ENCODE assay signal across 15 cellular contexts in genomic region chr3:185335799-185336198, GRCh38. TPM values are rescaled to one million over a fixed set of nuclear protein-coding genes. Genes with fewer than 3 reads are reported as not detected.
A peak's percentile ranks its signal among the peaks of the same experiment; 100 is the strongest.
DNase-seq lines count a peak whose midpoint lies in the region; ATAC-seq, FAIRE-seq and TF ChIP-seq lines count a peak whose summit lies in the region.
"Had no signal": no experiment of that assay in that cellular context is flagged by ENCODE, and none has a peak within 500 bp of the region (broad histone marks: within the 10 kb centered on the region; RNA-seq: fewer than 3 reads in every experiment).

No MANE protein-coding gene starts in this region.

- no peaks in the 10 kb centered on the region for H3K27me3 ChIP-seq in adipocyte (replicated peaks; ENCODE audit: control insufficient read depth, insufficient read depth, low read length)
- no peaks in the 10 kb centered on the region for H3K27me3 ChIP-seq in keratinocyte (ENCODE audit: control insufficient read depth, extremely low read depth, insufficient read depth, low read length)

- no peak for TF ChIP-seq CTCF in keratinocyte (optimal IDR thresholded peaks at IDR 0.05 in 1 of 3, IDR thresholded peaks at IDR 0.05 in 1 of 3, conservative IDR thresholded peaks at IDR 0.05 in 1 of 3; ENCODE audit: extremely low read depth in 1 of 3, insufficient read depth in 2 of 3, low read length in 3 of 3)

- dilution Hi-C loops in keratinocyte (cut with MboI; ENCODE audit: extremely low pct_ligation_motif_present, low sequenced_read_pairs), result no loop called here

- no peak overlapping the region for H3K4me2 ChIP-seq in keratinocyte (ENCODE audit: control insufficient read depth, extremely low read depth, insufficient read depth, low read depth, low read length)

- no peak for ATAC-seq in GM21576 (IDR thresholded peaks at IDR 0.05; ENCODE audit: unreplicated experiment)

- H3K4me3 ChIP-seq in adipocyte (ENCODE audit: low read length), result no peak overlapping the region
- H3K4me3 ChIP-seq in keratinocyte (ENCODE audit: control insufficient read depth in 2 of 3, extremely low read depth in 1 of 3, insufficient read depth in 2 of 3, low read depth in 1 of 3, low read length in 3 of 3), result no peak overlapping the region
- H3K4me3 ChIP-seq: HAP-1 had no signal

- H3K4me1 ChIP-seq in adipocyte (ENCODE audit: control insufficient read depth, insufficient read depth, low read length), result peaks cover 10% of the 10 kb centered on the region
- peaks cover 35% of the 10 kb centered on the region for H3K4me1 ChIP-seq in keratinocyte (ENCODE audit: control insufficient read depth, extremely low read depth, insufficient read depth, low read length)

- peak overlapping the region; percentile 29 for H3K27ac ChIP-seq in keratinocyte (ENCODE audit: control insufficient read depth, insufficient read depth, low read length)

- H3K9ac ChIP-seq in adipocyte (ENCODE audit: low read length), result no peak overlapping the region
- H3K9ac ChIP-seq in keratinocyte (ENCODE audit: control insufficient read depth, extremely low read depth, insufficient read depth, low read length), result no peak overlapping the region

- H4K20me1 ChIP-seq in keratinocyte (ENCODE audit: control insufficient read depth, extremely low read depth, insufficient read depth, low read length), result no peaks in the 10 kb centered on the region

- H3K9me3 ChIP-seq in adipocyte (ENCODE audit: control insufficient read depth, low read length) (no peaks in the 10 kb centered on the region), keratinocyte (ENCODE audit: control insufficient read depth, low read depth, low read length) (no peaks in the 10 kb centered on the region)
- H3K9me3 ChIP-seq: HAP-1 had no signal

- H3K9me1 ChIP-seq in keratinocyte (ENCODE audit: control insufficient read depth, extremely low read depth, insufficient read depth, low read length), result no peaks in the 10 kb centered on the region

- H2AFZ ChIP-seq in keratinocyte (ENCODE audit: control insufficient read depth, low read length), result no peak overlapping the region

- DNase-seq in AG08395 (ENCODE audit: low spot score) (peak; percentile 41), HPDE6-E6E7 (ENCODE audit: extremely low spot score) (peak; percentile 71), adipocyte (ENCODE audit: low read depth) (peak; percentile 31), keratinocyte (ENCODE audit: low read depth, low spot score) (peak; percentile 36), AML-193 (lab: John Stamatoyannopoulos, UW) (no peak)
- no peak for DNase-seq in effector CD8-positive, alpha-beta T cell (lab: John Stamatoyannopoulos, UW)
- no peak for DNase-seq in activated CD4-positive, alpha-beta T cell treated with anti-CD3 and anti-CD28 coated beads for 4 hours
- DNase-seq: anterior cingulate cortex; C1 segment of cervical spinal cord; erythroblast; immature natural killer cell; NCI-H82; stimulated activated CD4-positive, alpha-beta T cell treated with anti-CD3 and anti-CD28 coated beads, Interleukin-4, amount 100 ng/mL, for 4 hours had no signal

- FAIRE-seq in keratinocyte (lab: Jason Lieb, UNC), result peak; percentile 98

- H3K79me2 ChIP-seq in keratinocyte (ENCODE audit: control insufficient read depth, insufficient read depth, low read length), result no peaks in the 10 kb centered on the region

- no peaks in the 10 kb centered on the region for H3K36me3 ChIP-seq in adipocyte (ENCODE audit: control insufficient read depth, insufficient read depth, low read length, severe bottlenecking)
- no peaks in the 10 kb centered on the region for H3K36me3 ChIP-seq in keratinocyte (ENCODE audit: control insufficient read depth in 2 of 2, extremely low read depth in 1 of 2, insufficient read depth in 2 of 2, low read length in 2 of 2)
- H3K36me3 ChIP-seq: HAP-1 had no signal

RNA-seq across cellular contexts. Expression of gene MAP3K13, which starts 27.1 kb away (rescaled TPM):
- polyA plus RNA-seq in keratinocyte, result 17.7 to 23.0 TPM (median 21.9 TPM) in 3 replicates
- polyA plus RNA-seq in keratinocyte (2011; ENCODE audit: low read depth), result 16.6 TPM
- polyA plus RNA-seq in keratinocyte (2011; cell fraction: cytosol; rRNA removed), result 16.3 and 30.8 TPM in 2 replicates
- polyA plus RNA-seq in keratinocyte (2011; cell fraction: nucleus; rRNA removed), result 10.3 and 13.0 TPM in 2 replicates
- polyA plus RNA-seq in keratinocyte (2012; ENCODE audit: low replicate concordance), result 19.0 and 19.9 TPM in 2 replicates
- 1.4 to 25.8 TPM (median 21.9 TPM) in 3 replicates for polyA minus RNA-seq in keratinocyte
- polyA minus RNA-seq in keratinocyte (2011; cell fraction: cytosol; rRNA and poly(A)+ RNA removed), result 8.4 TPM
- 6.0 and 22.0 TPM in 2 replicates for polyA minus RNA-seq in keratinocyte (2011; cell fraction: nucleus; rRNA and poly(A)+ RNA removed)

Comparison
In these comparisons a context has a peak if more than half of its experiments do, and no peak if none do; other contexts are left out.
1. DNase-seq: peak in AG08395 (single experiment), HPDE6-E6E7 (single experiment), adipocyte (single experiment) and keratinocyte (single experiment); none in effector CD8-positive, alpha-beta T cell (single experiment), AML-193 (0 of 2) and activated CD4-positive, alpha-beta T cell treated with anti-CD3 and anti-CD28 coated beads for 4 hours (0 of 2).